Comparison of ENCODE assay signal across 1 cellular context in genomic region chr19:13097331-13098258, GRCh38.
A peak's percentile ranks its signal among the peaks of the same experiment; 100 is the strongest.
TF ChIP-seq lines count a peak whose summit lies in the region.

No MANE protein-coding gene starts in this region.

TF ChIP-seq in K562, 482 proteins besides CTCF, POLR2A, EP300 and RAD21 (continued from another document and continues in another):
- no peak for TF ChIP-seq SP2 (IDR thresholded peaks at IDR 0.05; ENCODE audit: extremely low read depth, low read depth, low read length, poor library complexity, severe bottlenecking)
- TF ChIP-seq, protein P1, sequence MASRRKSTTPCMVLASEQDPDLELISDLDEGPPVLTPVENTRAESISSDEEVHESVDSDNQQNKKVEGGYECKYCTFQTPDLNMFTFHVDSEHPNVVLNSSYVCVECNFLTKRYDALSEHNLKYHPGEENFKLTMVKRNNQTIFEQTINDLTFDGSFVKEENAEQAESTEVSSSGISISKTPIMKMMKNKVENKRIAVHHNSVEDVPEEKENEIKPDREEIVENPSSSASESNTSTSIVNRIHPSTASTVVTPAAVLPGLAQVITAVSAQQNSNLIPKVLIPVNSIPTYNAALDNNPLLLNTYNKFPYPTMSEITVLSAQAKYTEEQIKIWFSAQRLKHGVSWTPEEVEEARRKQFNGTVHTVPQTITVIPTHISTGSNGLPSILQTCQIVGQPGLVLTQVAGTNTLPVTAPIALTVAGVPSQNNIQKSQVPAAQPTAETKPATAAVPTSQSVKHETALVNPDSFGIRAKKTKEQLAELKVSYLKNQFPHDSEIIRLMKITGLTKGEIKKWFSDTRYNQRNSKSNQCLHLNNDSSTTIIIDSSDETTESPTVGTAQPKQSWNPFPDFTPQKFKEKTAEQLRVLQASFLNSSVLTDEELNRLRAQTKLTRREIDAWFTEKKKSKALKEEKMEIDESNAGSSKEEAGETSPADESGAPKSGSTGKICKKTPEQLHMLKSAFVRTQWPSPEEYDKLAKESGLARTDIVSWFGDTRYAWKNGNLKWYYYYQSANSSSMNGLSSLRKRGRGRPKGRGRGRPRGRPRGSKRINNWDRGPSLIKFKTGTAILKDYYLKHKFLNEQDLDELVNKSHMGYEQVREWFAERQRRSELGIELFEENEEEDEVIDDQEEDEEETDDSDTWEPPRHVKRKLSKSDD (conservative IDR thresholded peaks at IDR 0.05; ENCODE audit: low read length), result 0 out of 2 replicates have a peak, but pooled peaks have one; percentile 11
- TF ChIP-seq SRF (CRISPR knock-in tag; IDR thresholded peaks at IDR 0.05), result peak in 1 of 2 experiments; percentile 28; a peak in 1 of 4 replicates
- peak; percentile 66; the same call in 1 of the 2 replicates for TF ChIP-seq RFX7 (CRISPR knock-in tag; IDR thresholded peaks at IDR 0.05)
- no peak for TF ChIP-seq ZBTB5 (IDR thresholded peaks at IDR 0.05)
- peak; percentile 57 for TF ChIP-seq ZBED1 (IDR thresholded peaks at IDR 0.05)
- TF ChIP-seq ZNF354B (CRISPR knock-in tag; IDR thresholded peaks at IDR 0.05), result no peak
- peak; percentile 95 for TF ChIP-seq HMGN3 (IDR thresholded peaks at IDR 0.05; ENCODE audit: borderline replicate concordance, extremely low read depth, insufficient read length, low read depth, low read length)
- TF ChIP-seq HLTF (IDR thresholded peaks at IDR 0.05), result no peak
- peak; percentile 78 for TF ChIP-seq RBFOX2 (IDR thresholded peaks at IDR 0.05; ENCODE audit: low read depth, low read length)
- no peak for TF ChIP-seq ZNF384 (IDR thresholded peaks at IDR 0.05; ENCODE audit: low read depth, low read length)
- peak; percentile 58 for TF ChIP-seq U2AF1 (optimal IDR thresholded peaks at IDR 0.05; ENCODE audit: low read depth, low read length)
- peak; percentile 49 for TF ChIP-seq ZNF436 (CRISPR knock-in tag; IDR thresholded peaks at IDR 0.05)
- no peak for TF ChIP-seq ZNF175 (CRISPR knock-in tag; IDR thresholded peaks at IDR 0.05; ENCODE audit: low read depth)
- TF ChIP-seq JUN (IDR thresholded peaks at IDR 0.05; ENCODE audit: borderline replicate concordance, low read depth, low read length), result no peak
- no peak for TF ChIP-seq JUN (CRISPR knock-in tag; IDR thresholded peaks at IDR 0.05; ENCODE audit: borderline replicate concordance)
- no peak for TF ChIP-seq ZNF57 (CRISPR knock-in tag; IDR thresholded peaks at IDR 0.05)
- TF ChIP-seq, protein P2, sequence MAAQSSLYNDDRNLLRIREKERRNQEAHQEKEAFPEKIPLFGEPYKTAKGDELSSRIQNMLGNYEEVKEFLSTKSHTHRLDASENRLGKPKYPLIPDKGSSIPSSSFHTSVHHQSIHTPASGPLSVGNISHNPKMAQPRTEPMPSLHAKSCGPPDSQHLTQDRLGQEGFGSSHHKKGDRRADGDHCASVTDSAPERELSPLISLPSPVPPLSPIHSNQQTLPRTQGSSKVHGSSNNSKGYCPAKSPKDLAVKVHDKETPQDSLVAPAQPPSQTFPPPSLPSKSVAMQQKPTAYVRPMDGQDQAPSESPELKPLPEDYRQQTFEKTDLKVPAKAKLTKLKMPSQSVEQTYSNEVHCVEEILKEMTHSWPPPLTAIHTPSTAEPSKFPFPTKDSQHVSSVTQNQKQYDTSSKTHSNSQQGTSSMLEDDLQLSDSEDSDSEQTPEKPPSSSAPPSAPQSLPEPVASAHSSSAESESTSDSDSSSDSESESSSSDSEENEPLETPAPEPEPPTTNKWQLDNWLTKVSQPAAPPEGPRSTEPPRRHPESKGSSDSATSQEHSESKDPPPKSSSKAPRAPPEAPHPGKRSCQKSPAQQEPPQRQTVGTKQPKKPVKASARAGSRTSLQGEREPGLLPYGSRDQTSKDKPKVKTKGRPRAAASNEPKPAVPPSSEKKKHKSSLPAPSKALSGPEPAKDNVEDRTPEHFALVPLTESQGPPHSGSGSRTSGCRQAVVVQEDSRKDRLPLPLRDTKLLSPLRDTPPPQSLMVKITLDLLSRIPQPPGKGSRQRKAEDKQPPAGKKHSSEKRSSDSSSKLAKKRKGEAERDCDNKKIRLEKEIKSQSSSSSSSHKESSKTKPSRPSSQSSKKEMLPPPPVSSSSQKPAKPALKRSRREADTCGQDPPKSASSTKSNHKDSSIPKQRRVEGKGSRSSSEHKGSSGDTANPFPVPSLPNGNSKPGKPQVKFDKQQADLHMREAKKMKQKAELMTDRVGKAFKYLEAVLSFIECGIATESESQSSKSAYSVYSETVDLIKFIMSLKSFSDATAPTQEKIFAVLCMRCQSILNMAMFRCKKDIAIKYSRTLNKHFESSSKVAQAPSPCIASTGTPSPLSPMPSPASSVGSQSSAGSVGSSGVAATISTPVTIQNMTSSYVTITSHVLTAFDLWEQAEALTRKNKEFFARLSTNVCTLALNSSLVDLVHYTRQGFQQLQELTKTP (IDR thresholded peaks at IDR 0.05; ENCODE audit: low read depth in 1 of 2, partially characterized antibody in 2 of 2), result peak in 1 of 2 experiments; percentile 5
- TF ChIP-seq ZNF445 (CRISPR knock-in tag; IDR thresholded peaks at IDR 0.05; ENCODE audit: low read depth), result peak; percentile 64
- TF ChIP-seq RNF2 (IDR thresholded peaks at IDR 0.05), result 0 out of 2 replicates have a peak, but pooled peaks have one; percentile 11
- no peak for TF ChIP-seq ZZZ3 (IDR thresholded peaks at IDR 0.05)
- peak; percentile 53 for TF ChIP-seq NCOR1 (IDR thresholded peaks at IDR 0.05)
- peak; percentile 67 for TF ChIP-seq CXXC5 (CRISPR knock-in tag; IDR thresholded peaks at IDR 0.05)
- TF ChIP-seq ZNF444 (CRISPR knock-in tag; IDR thresholded peaks at IDR 0.05), result no peak
- peak; percentile 20; the same call in 1 of the 2 replicates for TF ChIP-seq ZBTB17 (CRISPR knock-in tag; IDR thresholded peaks at IDR 0.05)
- TF ChIP-seq POLR2B (IDR thresholded peaks at IDR 0.05; ENCODE audit: low read depth, partially characterized antibody), result no peak
- peak; percentile 69; the same call in 1 of the 2 replicates for TF ChIP-seq ZNF780A (CRISPR knock-in tag; IDR thresholded peaks at IDR 0.05)
- peak; percentile 24; the same call in 1 of the 2 replicates for TF ChIP-seq ZNF518B (CRISPR knock-in tag; IDR thresholded peaks at IDR 0.05)
- TF ChIP-seq ELF4 (CRISPR knock-in tag; IDR thresholded peaks at IDR 0.05), result peak; percentile 82
- TF ChIP-seq, protein P3, sequence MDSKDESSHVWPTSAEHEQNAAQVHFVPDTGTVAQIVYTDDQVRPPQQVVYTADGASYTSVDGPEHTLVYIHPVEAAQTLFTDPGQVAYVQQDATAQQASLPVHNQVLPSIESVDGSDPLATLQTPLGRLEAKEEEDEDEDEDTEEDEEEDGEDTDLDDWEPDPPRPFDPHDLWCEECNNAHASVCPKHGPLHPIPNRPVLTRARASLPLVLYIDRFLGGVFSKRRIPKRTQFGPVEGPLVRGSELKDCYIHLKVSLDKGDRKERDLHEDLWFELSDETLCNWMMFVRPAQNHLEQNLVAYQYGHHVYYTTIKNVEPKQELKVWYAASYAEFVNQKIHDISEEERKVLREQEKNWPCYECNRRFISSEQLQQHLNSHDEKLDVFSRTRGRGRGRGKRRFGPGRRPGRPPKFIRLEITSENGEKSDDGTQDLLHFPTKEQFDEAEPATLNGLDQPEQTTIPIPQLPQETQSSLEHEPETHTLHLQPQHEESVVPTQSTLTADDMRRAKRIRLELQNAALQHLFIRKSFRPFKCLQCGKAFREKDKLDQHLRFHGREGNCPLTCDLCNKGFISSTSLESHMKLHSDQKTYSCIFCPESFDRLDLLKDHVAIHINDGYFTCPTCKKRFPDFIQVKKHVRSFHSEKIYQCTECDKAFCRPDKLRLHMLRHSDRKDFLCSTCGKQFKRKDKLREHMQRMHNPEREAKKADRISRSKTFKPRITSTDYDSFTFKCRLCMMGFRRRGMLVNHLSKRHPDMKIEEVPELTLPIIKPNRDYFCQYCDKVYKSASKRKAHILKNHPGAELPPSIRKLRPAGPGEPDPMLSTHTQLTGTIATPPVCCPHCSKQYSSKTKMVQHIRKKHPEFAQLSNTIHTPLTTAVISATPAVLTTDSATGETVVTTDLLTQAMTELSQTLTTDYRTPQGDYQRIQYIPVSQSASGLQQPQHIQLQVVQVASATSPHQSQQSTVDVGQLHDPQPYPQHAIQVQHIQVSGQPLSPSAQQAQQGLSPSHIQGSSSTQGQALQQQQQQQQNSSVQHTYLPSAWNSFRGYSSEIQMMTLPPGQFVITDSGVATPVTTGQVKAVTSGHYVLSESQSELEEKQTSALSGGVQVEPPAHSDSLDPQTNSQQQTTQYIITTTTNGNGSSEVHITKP (IDR thresholded peaks at IDR 0.05; ENCODE audit: partially characterized antibody), result peak; percentile 13
- 0 out of 2 replicates have a peak, but pooled peaks have one; percentile 19 for TF ChIP-seq LCOR (CRISPR knock-in tag; IDR thresholded peaks at IDR 0.05)
- peak; percentile 76; the same call in 1 of the 2 replicates for TF ChIP-seq RNF219 (CRISPR knock-in tag; IDR thresholded peaks at IDR 0.05)
- no peak; the same call in 1 of the 2 replicates for TF ChIP-seq MYC (IDR thresholded peaks at IDR 0.05; ENCODE audit: low read depth, low read length)
- peak; percentile 72; the same call in 1 of the 2 replicates for TF ChIP-seq MYC (CRISPR knock-in tag; IDR thresholded peaks at IDR 0.05; ENCODE audit: borderline replicate concordance, low read depth)
- no peak for TF ChIP-seq ZNF253 (CRISPR knock-in tag; conservative IDR thresholded peaks at IDR 0.05)
- no peak for TF ChIP-seq HNRNPL (IDR thresholded peaks at IDR 0.05; ENCODE audit: low read depth, low read length)
- no peak for TF ChIP-seq ZNF165 (CRISPR knock-in tag; IDR thresholded peaks at IDR 0.05; ENCODE audit: borderline replicate concordance)
- no peak for TF ChIP-seq TAF9B (IDR thresholded peaks at IDR 0.05; ENCODE audit: partially characterized antibody)
- no peak for TF ChIP-seq CBX2 (IDR thresholded peaks at IDR 0.05; ENCODE audit: insufficient read depth, low read length, poor library complexity, severe bottlenecking)
- TF ChIP-seq, protein P4, sequence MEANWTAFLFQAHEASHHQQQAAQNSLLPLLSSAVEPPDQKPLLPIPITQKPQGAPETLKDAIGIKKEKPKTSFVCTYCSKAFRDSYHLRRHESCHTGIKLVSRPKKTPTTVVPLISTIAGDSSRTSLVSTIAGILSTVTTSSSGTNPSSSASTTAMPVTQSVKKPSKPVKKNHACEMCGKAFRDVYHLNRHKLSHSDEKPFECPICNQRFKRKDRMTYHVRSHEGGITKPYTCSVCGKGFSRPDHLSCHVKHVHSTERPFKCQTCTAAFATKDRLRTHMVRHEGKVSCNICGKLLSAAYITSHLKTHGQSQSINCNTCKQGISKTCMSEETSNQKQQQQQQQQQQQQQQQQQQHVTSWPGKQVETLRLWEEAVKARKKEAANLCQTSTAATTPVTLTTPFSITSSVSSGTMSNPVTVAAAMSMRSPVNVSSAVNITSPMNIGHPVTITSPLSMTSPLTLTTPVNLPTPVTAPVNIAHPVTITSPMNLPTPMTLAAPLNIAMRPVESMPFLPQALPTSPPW (CRISPR knock-in tag; IDR thresholded peaks at IDR 0.05), result peak; percentile 93; the same call in 1 of the 2 replicates
- TF ChIP-seq ZNF696 (CRISPR knock-in tag; conservative IDR thresholded peaks at IDR 0.05), result 0 out of 2 replicates have a peak, but pooled peaks have one; percentile 74
- TF ChIP-seq ZNF41 (CRISPR knock-in tag; conservative IDR thresholded peaks at IDR 0.05), result peak; percentile 52; the same call in 1 of the 2 replicates
- no peak for TF ChIP-seq DIDO1 (tag; IDR thresholded peaks at IDR 0.05; ENCODE audit: low read depth)
- TF ChIP-seq ILF3 (IDR thresholded peaks at IDR 0.05; ENCODE audit: borderline replicate concordance), result peak; percentile 82; the same call in 1 of the 2 replicates
- peak; percentile 16; the same call in 1 of the 2 replicates for TF ChIP-seq BHLHE40 (IDR thresholded peaks at IDR 0.05; ENCODE audit: low read length)
- no peak for TF ChIP-seq CCAR2 (IDR thresholded peaks at IDR 0.05; ENCODE audit: low read depth, low read length)
